In genomic region chr9:131713016-131713415, GRCh38 we compare ENCODE assay signal across 13 cellular contexts. TPM values are rescaled to one million over a fixed set of nuclear protein-coding genes. Genes with fewer than 3 reads are reported as not detected.
DNase-seq lines count a peak whose midpoint lies in the region; ATAC-seq and TF ChIP-seq lines count a peak whose summit lies in the region.
"Had no signal": no experiment of that assay in that cellular context is flagged by ENCODE, and none has a peak within 500 bp of the region (broad histone marks: within the 10 kb centered on the region; RNA-seq: fewer than 3 reads in every experiment).

No MANE protein-coding gene starts in this region.

- TF ChIP-seq EP300 in gastroesophageal sphincter (IDR thresholded peaks at IDR 0.05): no peak

- WGBS in gastroesophageal sphincter (ENCODE audit: low coverage in 1 of 2), 2 donors: 87 to 100% methylated on average over 7 to 8 of the region's 8 CpGs

- H3K27me3 ChIP-seq in CD4-positive, CD25-positive, alpha-beta regulatory T cell (ENCODE audit: control insufficient read depth, insufficient read depth, low read length): no peaks in the 10 kb centered on the region
- H3K27me3 ChIP-seq in gastroesophageal sphincter: no peaks in the 10 kb centered on the region
- no peaks in the 10 kb centered on the region for H3K27me3 ChIP-seq in gastrocnemius medialis

- H3K9me3 ChIP-seq in CD4-positive, CD25-positive, alpha-beta regulatory T cell (ENCODE audit: control insufficient read depth in 2 of 2, low read length in 2 of 2): no peaks in the 10 kb centered on the region
- H3K9me3 ChIP-seq in gastroesophageal sphincter: no peaks in the 10 kb centered on the region
- H3K9me3 ChIP-seq in gastrocnemius medialis: no peaks in the 10 kb centered on the region

- peak overlapping the region in 2 of 3 donors; percentile 80 to 82 for H3K27ac Mint-ChIP-seq in CD4-positive, CD25-positive, alpha-beta regulatory T cell

- intact Hi-C loops in gastrocnemius medialis (cut with DNase I; ENCODE audit: low total_unique reads): no loop called here

- H3K27me3 Mint-ChIP-seq in CD4-positive, CD25-positive, alpha-beta regulatory T cell: no peaks in the 10 kb centered on the region

- no peak overlapping the region for H3K27ac ChIP-seq in CD4-positive, CD25-positive, alpha-beta regulatory T cell (ENCODE audit: insufficient read depth, low read length, poor library complexity, severe bottlenecking)
- H3K27ac ChIP-seq in RWPE1 (peak overlapping the region; percentile 97), gastroesophageal sphincter (peak overlapping the region; percentile 69 to 92 (median 84)), gastrocnemius medialis (peak overlapping the region; percentile 67 to 85 (median 76))

- CTCF ChIA-PET in RWPE1 (lab: Yijun Ruan, JAX): interaction anchor here (0.6 to 1.0 kb wide), 5 partner anchors 27 to 583 kb away, joined by 3 to 4 read pairs (median 3); partner anchors contain the start of gene RAPGEF1

- POLR2A ChIA-PET in RWPE1 (lab: Yijun Ruan, JAX; ENCODE audit: low non-redundant PET): no interaction called here

- H3K4me3 Mint-ChIP-seq in CD4-positive, CD25-positive, alpha-beta regulatory T cell: no peak overlapping the region
- H3K4me3 Mint-ChIP-seq: activated T-cell treated with anti-CD3 and anti-CD28 coated beads, Interleukin-2, amount 50 U/mL, for 4 hours had no signal

- in situ Hi-C loops in gastrocnemius medialis (cut with MboI; ENCODE audit: low sequenced_read_pairs in 4 of 4) (no loop called here), GM13976 (cut with MboI; ENCODE audit: low sequenced_read_pairs, unreplicated experiment) (no loop called here)

- no peak for DNase-seq in CD4-positive, CD25-positive, alpha-beta regulatory T cell
- no peak for DNase-seq in RWPE1 (ENCODE audit: low spot score)
- DNase-seq in gastrocnemius medialis: no peak
- DNase-seq in GM13976 (ENCODE audit: low spot score): no peak
- DNase-seq in stimulated activated naive CD8-positive, alpha-beta T cell treated with anti-CD3 and anti-CD28 coated beads, Interleukin-15, Interleukin-2, amounts not matched to agents 100 U/mL and 50 U/mL, for 24 hours: no peak
- DNase-seq in iPS-NIHi11 (ENCODE audit: low spot score): no peak
- DNase-seq: activated T-cell treated with anti-CD3 and anti-CD28 coated beads, Interleukin-2, amount 50 U/mL, for 4 hours; central memory CD4-positive, alpha-beta T cell; foreskin fibroblast; left colon; NCI-H2171 treated with DMSO at 0.1 percent for 48 hours had no signal

- no peaks in the 10 kb centered on the region for H3K9me3 Mint-ChIP-seq in CD4-positive, CD25-positive, alpha-beta regulatory T cell
- H3K9me3 Mint-ChIP-seq: activated T-cell treated with anti-CD3 and anti-CD28 coated beads, Interleukin-2, amount 50 U/mL, for 4 hours had no signal

- no peak overlapping the region for H3K4me3 ChIP-seq in CD4-positive, CD25-positive, alpha-beta regulatory T cell (ENCODE audit: low read depth, low read length)
- H3K4me3 ChIP-seq in gastroesophageal sphincter (no peak overlapping the region), gastrocnemius medialis (no peak overlapping the region)

- ATAC-seq in CD4-positive, CD25-positive, alpha-beta regulatory T cell (ENCODE audit: low read depth in 2 of 2): no peak
- ATAC-seq in gastroesophageal sphincter: no peak
- ATAC-seq in gastrocnemius medialis: no peak
- ATAC-seq in stimulated activated naive CD8-positive, alpha-beta T cell treated with anti-CD3 and anti-CD28 coated beads, Interleukin-15, Interleukin-2, amounts not matched to agents 100 U/mL and 50 U/mL, for 24 hours: no peak
- ATAC-seq in GM21423 (IDR thresholded peaks at IDR 0.05; ENCODE audit: unreplicated experiment): no peak
- ATAC-seq: activated T-cell treated with anti-CD3 and anti-CD28 coated beads, Interleukin-2, amount 50 U/mL, for 4 hours; left colon had no signal

- TF ChIP-seq CTCF in RWPE1 (conservative IDR thresholded peaks at IDR 0.05; ENCODE audit: low read depth) (no peak), gastroesophageal sphincter (IDR thresholded peaks at IDR 0.05) (no peak), gastrocnemius medialis (IDR thresholded peaks at IDR 0.05 in 4 of 5, conservative IDR thresholded peaks at IDR 0.05 in 1 of 5) (no peak), GM13976 (IDR thresholded peaks at IDR 0.05; ENCODE audit: borderline replicate concordance, control extremely low read depth, extremely low read depth, insufficient read depth, missing control alignments) (no peak)

- H3K4me1 ChIP-seq in CD4-positive, CD25-positive, alpha-beta regulatory T cell (ENCODE audit: control insufficient read depth, insufficient read depth, low read length, poor library complexity, severe bottlenecking): peaks cover 32% of the 10 kb centered on the region
- peaks cover 9 to 96% (median 39%) of the 10 kb centered on the region in 3 donors for H3K4me1 ChIP-seq in gastroesophageal sphincter
- peaks cover 55 to 81% of the 10 kb centered on the region in 2 donors for H3K4me1 ChIP-seq in gastrocnemius medialis

- H3K36me3 ChIP-seq in CD4-positive, CD25-positive, alpha-beta regulatory T cell (ENCODE audit: control insufficient read depth, insufficient read depth, low read length): peaks cover 11% of the 10 kb centered on the region
- H3K36me3 ChIP-seq in gastroesophageal sphincter (no peaks in the 10 kb centered on the region), gastrocnemius medialis (no peaks in the 10 kb centered on the region)

- peaks cover 24 to 79% (median 61%) of the 10 kb centered on the region in 4 donors for H3K4me1 Mint-ChIP-seq in CD4-positive, CD25-positive, alpha-beta regulatory T cell

- TF ChIP-seq POLR2A in gastroesophageal sphincter (IDR thresholded peaks at IDR 0.05) (no peak), gastrocnemius medialis (IDR thresholded peaks at IDR 0.05) (no peak)

- H3K36me3 Mint-ChIP-seq in CD4-positive, CD25-positive, alpha-beta regulatory T cell: peaks cover 28% of the 10 kb centered on the region

RNA-seq across cellular contexts. Expression of gene RAPGEF1, which starts 26.9 kb away (rescaled TPM):
- total RNA-seq in CD4-positive, CD25-positive, alpha-beta regulatory T cell: 159 TPM
- 1 to 10 TPM; 3.8 to 7.3 (median 4.6) TPM for polyA plus RNA-seq in CD4-positive, CD25-positive, alpha-beta regulatory T cell
- 100 to 1,000 TPM in 1 of 4 donors, 10 to 100 TPM in 3; 47.5 to 162 (median 77.6) TPM for total RNA-seq in gastroesophageal sphincter
- 100 to 1,000 TPM; 123 to 296 (median 217) TPM for total RNA-seq in gastrocnemius medialis
